In the genomic region with DNA sequence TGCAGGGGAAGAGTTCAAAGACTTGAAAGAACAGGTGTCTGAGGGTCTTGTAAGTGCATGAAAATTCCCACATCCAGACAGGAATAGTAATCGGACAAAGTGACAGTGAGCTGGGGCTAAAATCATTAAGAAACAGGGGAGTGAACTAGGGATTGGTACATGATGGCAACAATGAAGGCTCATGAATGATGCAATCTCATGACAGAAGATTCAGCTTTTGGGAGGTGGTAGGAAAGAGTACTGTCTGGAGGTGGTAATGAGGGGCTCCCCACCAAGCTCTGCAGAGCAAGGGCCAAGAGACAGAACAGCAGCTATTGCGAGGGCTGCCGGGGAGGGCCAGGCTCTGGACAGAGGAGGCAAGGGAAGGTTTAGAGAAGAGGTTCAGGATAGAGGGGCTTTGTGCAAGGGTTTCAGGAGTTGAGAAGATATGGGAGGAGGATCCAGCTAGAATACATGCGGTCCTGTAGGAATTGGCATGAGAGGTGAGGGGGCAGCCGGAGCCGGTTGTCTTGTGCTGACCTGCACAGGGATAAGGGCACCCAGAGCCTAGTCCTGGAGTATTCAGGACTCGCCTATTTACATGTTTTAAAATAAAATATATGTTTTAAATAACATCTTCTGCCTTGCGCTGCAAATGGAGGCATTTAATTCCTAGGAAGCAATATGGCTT, we compare ENCODE assay signal across 1 cellular context.
TF ChIP-seq lines count a peak whose summit lies in the region.

No MANE protein-coding gene starts in this region.

TF ChIP-seq in K562, 482 proteins besides CTCF, POLR2A, EP300 and RAD21 (continues in another document):
- TF ChIP-seq ZNF584 (CRISPR knock-in tag; IDR thresholded peaks at IDR 0.05; ENCODE audit: low read depth) (peak; percentile 74; the same call in 1 of the 2 replicates), ZNF197 (CRISPR knock-in tag; IDR thresholded peaks at IDR 0.05; ENCODE audit: low read depth) (no peak), NR2F6 (CRISPR knock-in tag; IDR thresholded peaks at IDR 0.05) (no peak), ATF7 (IDR thresholded peaks at IDR 0.05) (peak; percentile 65), SMARCB1 (IDR thresholded peaks at IDR 0.05; ENCODE audit: insufficient read length, low read depth) (no peak), TRIM24 (IDR thresholded peaks at IDR 0.05) (peak; percentile 90 to 92; a peak in 3 of 4 replicates), TEAD4 (IDR thresholded peaks at IDR 0.05; ENCODE audit: low read length) (no peak), TEAD4 (CRISPR knock-in tag; IDR thresholded peaks at IDR 0.05; ENCODE audit: borderline replicate concordance) (no peak), SUPT5H (IDR thresholded peaks at IDR 0.05) (no peak), KLF1 (tag; IDR thresholded peaks at IDR 0.05) (no peak), SMARCA4 (IDR thresholded peaks at IDR 0.05) (peak; percentile 24; the same call in 1 of the 2 replicates), CREBBP (IDR thresholded peaks at IDR 0.05; ENCODE audit: low read depth, low read length) (no peak), ZSCAN32 (CRISPR knock-in tag; IDR thresholded peaks at IDR 0.05) (peak; percentile 87), CEBPG (CRISPR knock-in tag; IDR thresholded peaks at IDR 0.05) (peak; percentile 90), CEBPG (tag; conservative IDR thresholded peaks at IDR 0.05 in 1 of 2, IDR thresholded peaks at IDR 0.05 in 1 of 2) (peak; percentile 72 to 97), ZFP36 (IDR thresholded peaks at IDR 0.05; ENCODE audit: low read depth, low read length, partially characterized antibody) (no peak), NR2C1 (IDR thresholded peaks at IDR 0.05) (no peak), NR2C1 (tag; IDR thresholded peaks at IDR 0.05) (0 out of 2 replicates have a peak, but pooled peaks have one; percentile 20), NBN (IDR thresholded peaks at IDR 0.05; ENCODE audit: low read depth) (no peak), ZKSCAN1 (IDR thresholded peaks at IDR 0.05; ENCODE audit: low read depth, low read length) (no peak), MAFF (IDR thresholded peaks at IDR 0.05; ENCODE audit: low read length) (no peak), DMBX1 (CRISPR knock-in tag; IDR thresholded peaks at IDR 0.05; ENCODE audit: borderline replicate concordance) (peak; percentile 64; the same call in 1 of the 2 replicates), RBM15 (IDR thresholded peaks at IDR 0.05; ENCODE audit: insufficient read depth, low read length) (no peak), ATF4 (CRISPR knock-in tag; IDR thresholded peaks at IDR 0.05) (peak; percentile 87), AFF4 (CRISPR knock-in tag; IDR thresholded peaks at IDR 0.05) (no peak), ZNF239 (CRISPR knock-in tag; IDR thresholded peaks at IDR 0.05) (no peak), MBD1 (CRISPR knock-in tag; IDR thresholded peaks at IDR 0.05) (no peak), ZBTB11 (CRISPR knock-in tag; IDR thresholded peaks at IDR 0.05) (no peak), CBFB (CRISPR knock-in tag; IDR thresholded peaks at IDR 0.05) (no peak)
- TF ChIP-seq, protein P1, sequence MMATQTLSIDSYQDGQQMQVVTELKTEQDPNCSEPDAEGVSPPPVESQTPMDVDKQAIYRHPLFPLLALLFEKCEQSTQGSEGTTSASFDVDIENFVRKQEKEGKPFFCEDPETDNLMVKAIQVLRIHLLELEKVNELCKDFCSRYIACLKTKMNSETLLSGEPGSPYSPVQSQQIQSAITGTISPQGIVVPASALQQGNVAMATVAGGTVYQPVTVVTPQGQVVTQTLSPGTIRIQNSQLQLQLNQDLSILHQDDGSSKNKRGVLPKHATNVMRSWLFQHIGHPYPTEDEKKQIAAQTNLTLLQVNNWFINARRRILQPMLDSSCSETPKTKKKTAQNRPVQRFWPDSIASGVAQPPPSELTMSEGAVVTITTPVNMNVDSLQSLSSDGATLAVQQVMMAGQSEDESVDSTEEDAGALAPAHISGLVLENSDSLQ (IDR thresholded peaks at IDR 0.05): no peak
- TF ChIP-seq, protein P2, sequence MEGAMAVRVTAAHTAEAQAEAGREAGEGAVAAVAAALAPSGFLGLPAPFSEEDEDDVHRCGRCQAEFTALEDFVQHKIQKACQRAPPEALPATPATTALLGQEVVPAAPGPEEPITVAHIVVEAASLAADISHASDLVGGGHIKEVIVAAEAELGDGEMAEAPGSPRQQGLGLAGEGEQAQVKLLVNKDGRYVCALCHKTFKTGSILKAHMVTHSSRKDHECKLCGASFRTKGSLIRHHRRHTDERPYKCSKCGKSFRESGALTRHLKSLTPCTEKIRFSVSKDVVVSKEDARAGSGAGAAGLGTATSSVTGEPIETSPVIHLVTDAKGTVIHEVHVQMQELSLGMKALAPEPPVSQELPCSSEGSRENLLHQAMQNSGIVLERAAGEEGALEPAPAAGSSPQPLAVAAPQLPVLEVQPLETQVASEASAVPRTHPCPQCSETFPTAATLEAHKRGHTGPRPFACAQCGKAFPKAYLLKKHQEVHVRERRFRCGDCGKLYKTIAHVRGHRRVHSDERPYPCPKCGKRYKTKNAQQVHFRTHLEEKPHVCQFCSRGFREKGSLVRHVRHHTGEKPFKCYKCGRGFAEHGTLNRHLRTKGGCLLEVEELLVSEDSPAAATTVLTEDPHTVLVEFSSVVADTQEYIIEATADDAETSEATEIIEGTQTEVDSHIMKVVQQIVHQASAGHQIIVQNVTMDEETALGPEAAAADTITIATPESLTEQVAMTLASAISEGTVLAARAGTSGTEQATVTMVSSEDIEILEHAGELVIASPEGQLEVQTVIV (CRISPR knock-in tag; IDR thresholded peaks at IDR 0.05; ENCODE audit: borderline replicate concordance): no peak
- TF ChIP-seq, protein P3, sequence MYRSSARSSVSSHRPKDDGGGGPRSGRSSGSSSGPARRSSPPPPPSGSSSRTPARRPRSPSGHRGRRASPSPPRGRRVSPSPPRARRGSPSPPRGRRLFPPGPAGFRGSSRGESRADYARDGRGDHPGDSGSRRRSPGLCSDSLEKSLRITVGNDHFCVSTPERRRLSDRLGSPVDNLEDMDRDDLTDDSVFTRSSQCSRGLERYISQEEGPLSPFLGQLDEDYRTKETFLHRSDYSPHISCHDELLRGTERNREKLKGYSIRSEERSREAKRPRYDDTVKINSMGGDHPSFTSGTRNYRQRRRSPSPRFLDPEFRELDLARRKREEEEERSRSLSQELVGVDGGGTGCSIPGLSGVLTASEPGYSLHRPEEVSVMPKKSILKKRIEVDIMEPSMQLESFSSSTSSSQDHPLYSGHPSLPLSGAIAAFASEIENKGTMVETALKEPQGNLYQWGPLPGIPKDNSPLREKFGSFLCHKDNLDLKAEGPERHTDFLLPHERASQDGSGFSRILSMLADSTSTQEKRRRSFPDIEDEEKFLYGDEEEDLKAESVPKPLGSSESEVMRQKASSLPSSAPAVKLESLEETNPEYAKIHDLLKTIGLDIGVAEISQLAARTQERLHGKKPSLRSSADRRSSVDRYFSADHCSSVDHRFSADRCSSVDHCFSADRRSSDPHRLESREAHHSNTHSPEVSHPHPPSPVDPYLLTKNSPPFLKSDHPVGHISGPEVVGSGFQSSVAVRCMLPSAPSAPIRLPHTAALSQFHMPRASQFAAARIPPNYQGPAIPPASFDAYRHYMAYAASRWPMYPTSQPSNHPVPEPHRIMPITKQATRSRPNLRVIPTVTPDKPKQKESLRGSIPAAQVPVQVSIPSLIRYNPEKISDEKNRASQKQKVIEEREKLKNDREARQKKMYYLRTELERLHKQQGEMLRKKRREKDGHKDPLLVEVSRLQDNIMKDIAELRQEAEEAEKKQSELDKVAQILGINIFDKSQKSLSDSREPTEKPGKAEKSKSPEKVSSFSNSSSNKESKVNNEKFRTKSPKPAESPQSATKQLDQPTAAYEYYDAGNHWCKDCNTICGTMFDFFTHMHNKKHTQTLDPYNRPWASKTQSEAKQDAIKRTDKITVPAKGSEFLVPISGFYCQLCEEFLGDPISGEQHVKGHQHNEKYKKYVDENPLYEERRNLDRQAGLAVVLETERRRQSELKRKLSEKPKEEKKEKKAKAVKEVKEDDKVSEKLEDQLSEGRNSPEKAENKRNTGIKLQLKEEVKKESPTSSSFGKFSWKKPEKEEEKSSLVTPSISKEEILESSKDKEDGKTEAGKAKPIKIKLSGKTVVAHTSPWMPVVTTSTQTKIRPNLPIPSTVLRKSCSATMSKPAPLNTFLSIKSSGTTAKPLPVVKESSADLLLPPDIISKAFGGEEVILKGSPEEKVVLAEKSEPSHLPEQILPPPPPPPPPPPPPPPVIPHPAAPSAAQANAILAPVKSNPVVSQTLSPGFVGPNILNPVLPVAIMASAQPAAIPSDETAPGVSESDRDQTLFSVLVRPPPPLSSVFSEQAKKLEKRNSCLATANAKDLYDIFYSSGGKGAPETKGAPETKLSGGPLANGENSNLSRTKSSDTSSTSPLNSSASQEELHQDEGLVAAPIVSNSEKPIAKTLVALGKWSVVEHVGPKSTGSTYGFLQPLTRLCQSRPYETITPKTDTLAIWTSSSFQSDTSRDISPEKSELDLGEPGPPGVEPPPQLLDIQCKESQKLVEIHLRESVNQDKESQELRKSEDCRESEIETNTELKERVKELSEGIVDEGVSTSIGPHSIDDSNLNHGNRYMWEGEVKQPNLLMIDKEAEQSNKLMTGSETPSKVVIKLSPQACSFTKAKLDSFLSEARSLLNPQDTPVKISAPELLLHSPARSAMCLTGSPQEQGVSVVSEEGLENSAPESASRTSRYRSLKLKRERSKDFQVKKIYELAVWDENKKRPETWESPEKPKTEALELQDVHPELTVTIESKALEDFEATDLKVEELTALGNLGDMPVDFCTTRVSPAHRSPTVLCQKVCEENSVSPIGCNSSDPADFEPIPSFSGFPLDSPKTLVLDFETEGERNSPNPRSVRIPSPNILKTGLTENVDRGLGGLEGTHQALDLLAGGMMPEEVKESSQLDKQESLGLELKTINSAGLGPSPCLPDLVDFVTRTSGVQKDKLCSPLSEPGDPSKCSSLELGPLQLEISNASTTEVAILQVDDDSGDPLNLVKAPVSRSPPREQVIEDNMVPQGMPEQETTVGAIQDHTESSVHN (IDR thresholded peaks at IDR 0.05; ENCODE audit: borderline replicate concordance in 1 of 2, low read depth in 1 of 2): no peak
